Comparison of ENCODE assay signal across 21 cellular contexts in the genomic region with DNA sequence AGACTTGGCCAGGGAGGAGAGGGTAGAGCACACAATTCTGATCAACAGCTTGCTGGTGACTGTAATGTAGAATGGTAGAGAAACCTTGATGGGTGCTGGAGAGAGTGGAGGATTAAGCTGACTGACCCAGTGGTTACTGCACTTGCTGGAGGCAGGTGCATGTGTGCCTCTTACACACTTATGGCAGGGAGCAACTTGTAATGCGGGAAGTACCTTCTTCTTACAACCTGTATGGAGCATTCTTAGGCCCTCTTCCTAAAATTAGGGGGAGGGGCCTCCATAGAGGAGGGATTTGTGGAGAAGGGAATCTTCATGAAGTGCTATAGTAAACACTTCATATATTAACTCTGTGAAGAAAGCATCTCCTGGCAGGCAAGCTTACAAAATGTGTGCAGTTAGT.
"Had no signal": no experiment of that assay in that cellular context is flagged by ENCODE, and none has a peak within 500 bp of the region (broad histone marks: within the 10 kb centered on the region; RNA-seq: fewer than 3 reads in every experiment).

No MANE protein-coding gene starts in this region.

- H3K27ac Mint-ChIP-seq: nephron; stimulated activated memory B cell treated with anti-CD40 and anti-IgM and Interleukin-4, amounts not matched to agents 10 μg/mL and 1 μg/mL and 100 μg/mL, for 72 hours; stimulated activated naive CD8-positive, alpha-beta T cell treated with anti-CD3 and anti-CD28 coated beads, Interleukin-15, amount 100 ng/mL, for 72 hours; type B pancreatic cell had no signal

- H3K36me3 Mint-ChIP-seq: stimulated activated memory B cell treated with anti-CD40 and anti-IgM and Interleukin-4, amounts not matched to agents 10 μg/mL and 1 μg/mL and 100 μg/mL, for 72 hours; type B pancreatic cell had no signal

- H3K9me3 Mint-ChIP-seq: stimulated activated memory B cell treated with anti-CD40 and anti-IgM and Interleukin-4, amounts not matched to agents 10 μg/mL and 1 μg/mL and 100 μg/mL, for 72 hours; type B pancreatic cell had no signal

- DNase-seq: islet precursor cell; left ventricle myocardium superior; mammary epithelial cell; mesenchymal stem cell; naive thymus-derived CD8-positive, alpha-beta T cell; nucleus accumbens; pancreas; posterior cingulate gyrus; retina; right cardiac atrium; stimulated activated CD4-positive, alpha-beta T cell treated with anti-CD3 and anti-CD28 coated beads, Interleukin-12 subunit alpha, Interleukin-12 subunit beta, amount 100 ng/mL, for 4 hours; stimulated activated CD4-positive, alpha-beta T cell treated with anti-CD3 and anti-CD28 coated beads, Interleukin-15, amount 100 ng/mL, for 24 hours; stimulated activated CD4-positive, alpha-beta T cell treated with anti-CD3 and anti-CD28 coated beads, Interleukin-4, amount 100 ng/mL, for 24 hours; stimulated activated naive CD4-positive, alpha-beta T cell treated with Interleukin-2 at 50 U/mL for 16 hours; stimulated activated naive CD8-positive, alpha-beta T cell treated with anti-CD3 and anti-CD28 coated beads, Interleukin-15, amount 100 ng/mL, for 72 hours; substantia nigra had no signal

- H3K27me3 Mint-ChIP-seq: naive thymus-derived CD8-positive, alpha-beta T cell; stimulated activated memory B cell treated with anti-CD40 and anti-IgM and Interleukin-4, amounts not matched to agents 10 μg/mL and 1 μg/mL and 100 μg/mL, for 72 hours; stimulated activated naive CD8-positive, alpha-beta T cell treated with anti-CD3 and anti-CD28 coated beads, Interleukin-15, amount 100 ng/mL, for 72 hours; type B pancreatic cell had no signal

- ATAC-seq: left ventricle myocardium superior; naive thymus-derived CD8-positive, alpha-beta T cell; pancreas; right cardiac atrium; sciatic nerve; stimulated activated memory B cell treated with anti-CD40 and anti-IgM and Interleukin-4, amounts not matched to agents 10 μg/mL and 1 μg/mL and 100 μg/mL, for 72 hours; stimulated activated naive CD8-positive, alpha-beta T cell treated with anti-CD3 and anti-CD28 coated beads, Interleukin-15, amount 100 ng/mL, for 72 hours had no signal

- H3K4me3 Mint-ChIP-seq: naive thymus-derived CD8-positive, alpha-beta T cell; nephron; neural crest cell; stimulated activated memory B cell treated with anti-CD40 and anti-IgM and Interleukin-4, amounts not matched to agents 10 μg/mL and 1 μg/mL and 100 μg/mL, for 72 hours; stimulated activated naive CD8-positive, alpha-beta T cell treated with anti-CD3 and anti-CD28 coated beads, Interleukin-15, amount 100 ng/mL, for 72 hours; type B pancreatic cell had no signal

- H3K4me1 Mint-ChIP-seq: nephron; neural crest cell; stimulated activated memory B cell treated with anti-CD40 and anti-IgM and Interleukin-4, amounts not matched to agents 10 μg/mL and 1 μg/mL and 100 μg/mL, for 72 hours had no signal
